ENCODE assay signal across 8 cellular contexts in genomic region chr12:89353823-89354629, GRCh38. TPM values are rescaled to one million over a fixed set of nuclear protein-coding genes. Genes with fewer than 3 reads are reported as not detected.
DNase-seq lines count a peak whose midpoint lies in the region; ATAC-seq and TF ChIP-seq lines count a peak whose summit lies in the region.

No MANE protein-coding gene starts in this region.

- DNase-seq in NCI-H82 (lab: John Stamatoyannopoulos, UW) (peak; percentile 49), NCI-H82 treated with DMSO at 0.1 percent for 48 hours (lab: John Stamatoyannopoulos, UW; ENCODE audit: unreplicated experiment) (no peak), activated gamma-delta T cell (lab: John Stamatoyannopoulos, UW) (peak; percentile 66), foreskin keratinocyte (peak; percentile 82 to 91), thoracic aorta (ENCODE audit: low spot score) (no peak)

- peak overlapping the region; percentile 69 for H3K4me3 ChIP-seq in neuron (ENCODE audit: low read length)
- peak overlapping the region; percentile 76 for H3K4me3 ChIP-seq in thoracic aorta

- no peaks in the 10 kb centered on the region for H3K27me3 ChIP-seq in foreskin keratinocyte
- no peaks in the 10 kb centered on the region for H3K27me3 ChIP-seq in neuron (ENCODE audit: insufficient read depth, low read length)
- no peaks in the 10 kb centered on the region for H3K27me3 ChIP-seq in thoracic aorta (replicated peaks; ENCODE audit: insufficient read depth)

- peak; percentile 24 for ATAC-seq in HG03520 (IDR thresholded peaks at IDR 0.05; ENCODE audit: unreplicated experiment)
- peak; percentile 47 for ATAC-seq in foreskin keratinocyte
- peak; percentile 27 for ATAC-seq in thoracic aorta (ENCODE audit: insufficient number of reproducible peaks, low FRiP score, low read depth)

- TF ChIP-seq CTCF in foreskin keratinocyte (conservative IDR thresholded peaks at IDR 0.05), result no peak
- no peak for TF ChIP-seq CTCF in thoracic aorta (IDR thresholded peaks at IDR 0.05)

- peak overlapping the region; percentile 86 for H3K27ac ChIP-seq in foreskin keratinocyte
- H3K27ac ChIP-seq in thoracic aorta, result peak overlapping the region; percentile 97 to 99

- peaks cover 8% of the 10 kb centered on the region for H3K4me1 ChIP-seq in foreskin keratinocyte
- H3K4me1 ChIP-seq in neuron (ENCODE audit: insufficient read depth, low read length), result peaks cover 48% of the 10 kb centered on the region
- peaks cover 10 to 37% of the 10 kb centered on the region in 2 donors for H3K4me1 ChIP-seq in thoracic aorta (ENCODE audit: control insufficient read depth in 1 of 2, low read depth in 2 of 2)

- H3K9me3 ChIP-seq in neuron (ENCODE audit: low read length) (no peaks in the 10 kb centered on the region), thoracic aorta (no peaks in the 10 kb centered on the region)

- peak overlapping the region; percentile 75 for H2AFZ ChIP-seq in neuron (ENCODE audit: low read depth, low read length)

- peaks cover 4% of the 10 kb centered on the region for H3K36me3 ChIP-seq in neuron (ENCODE audit: insufficient read depth, low read length)
- no peaks in the 10 kb centered on the region for H3K36me3 ChIP-seq in thoracic aorta

TF ChIP-seq in PFSK-1, 5 proteins besides CTCF, POLR2A, EP300 and RAD21:
- TF ChIP-seq REST (IDR thresholded peaks at IDR 0.05; ENCODE audit: insufficient read depth in 1 of 2, low read depth in 2 of 2, low read length in 2 of 2), result no peak
- TF ChIP-seq FOXP2 (optimal IDR thresholded peaks at IDR 0.05; ENCODE audit: borderline replicate concordance, extremely low read depth, extremely low read length, insufficient read depth), result peak; percentile 23

RNA-seq across cellular contexts. Expression of gene DUSP6, which starts 1.7 kb away (rescaled TPM):
- 38.7 TPM for polyA plus RNA-seq in PFSK-1 (2012; ENCODE audit: insufficient read length, low read depth)
- total RNA-seq in foreskin keratinocyte (163 and 174 TPM in 2 replicates), thoracic aorta (100 to 1,000 TPM; 103 to 147 TPM)
- polyA plus RNA-seq in foreskin keratinocyte, result 46.0 and 62.1 TPM in 2 replicates

Comparison
In these comparisons a context has a peak if more than half of its experiments do, and no peak if none do; other contexts are left out.
1. DNase-seq: peak in NCI-H82 (single experiment), activated gamma-delta T cell (single experiment) and foreskin keratinocyte (2 of 2); none in NCI-H82 treated with DMSO at 0.1 percent for 48 hours (single experiment) and thoracic aorta (single experiment).
2. Peak in every context shown above with its lines, with median percentiles within 50 percentile points of each other: ATAC-seq.